19 cellular contexts compared by ENCODE assay signal in genomic region chr10:11246752-11247467, GRCh38.
A peak's percentile ranks its signal among the peaks of the same experiment; 100 is the strongest.
DNase-seq lines count a peak whose midpoint lies in the region; ATAC-seq, FAIRE-seq and TF ChIP-seq lines count a peak whose summit lies in the region.
"Had no signal": no experiment of that assay in that cellular context is flagged by ENCODE, and none has a peak within 500 bp of the region (broad histone marks: within the 10 kb centered on the region; RNA-seq: fewer than 3 reads in every experiment).

No MANE protein-coding gene starts in this region.

- no peaks in the 10 kb centered on the region for H3K27me3 ChIP-seq in foreskin keratinocyte
- H3K27me3 ChIP-seq: body of pancreas, ovary had no signal

- POLR2A ChIA-PET in GM10248 (lab: Yijun Ruan, JAX): interaction anchor here (0.7 to 1.1 kb wide), 2 partner anchors 9 to 12 kb away, joined by 3 to 4 read pairs; no protein-coding TSS in a partner anchor

- H3K4me1 ChIP-seq in foreskin keratinocyte: no peaks in the 10 kb centered on the region
- H3K4me1 ChIP-seq: body of pancreas had no signal

- FAIRE-seq in HTR-8/SVneo (lab: Jason Lieb, UNC): no peak
- FAIRE-seq: TTC549 had no signal

- ATAC-seq in GM19372 (IDR thresholded peaks at IDR 0.05; ENCODE audit: low read depth, unreplicated experiment) (peak; percentile 39), HG03064 (IDR thresholded peaks at IDR 0.05; ENCODE audit: low read depth, unreplicated experiment) (peak; percentile 18), foreskin keratinocyte (peak; percentile 69), HG03175 (IDR thresholded peaks at IDR 0.05; ENCODE audit: unreplicated experiment) (no peak)
- ATAC-seq: body of pancreas had no signal

- CTCF ChIA-PET in GM10248 (lab: Yijun Ruan, JAX): interaction anchor here (3.8 to 6.6 kb wide), 3 partner anchors 10 to 23 kb away, joined by 16 to 63 read pairs (median 25); no protein-coding TSS in a partner anchor

- no peak overlapping the region for H3K27ac ChIP-seq in foreskin keratinocyte
- H3K27ac ChIP-seq: body of pancreas, ovary, SK-N-MC had no signal

- TF ChIP-seq CTCF in GM10248 (IDR thresholded peaks at IDR 0.05; ENCODE audit: control extremely low read depth, extremely low read depth, low read depth, missing control alignments) (no peak), foreskin keratinocyte (conservative IDR thresholded peaks at IDR 0.05) (no peak)

- peak; percentile 67 for DNase-seq in GM10248 (ENCODE audit: extremely low spot score)
- DNase-seq in foreskin keratinocyte: peak in 1 of 2 donors; percentile 42
- DNase-seq in NCI-H1436 (lab: John Stamatoyannopoulos, UW): no peak
- no peak for DNase-seq in NK-92 treated with Interleukin-12 subunit alpha and Interleukin-12 subunit beta, amount 100 ng/mL, for 24 hours (lab: John Stamatoyannopoulos, UW)
- no peak for DNase-seq in HTR-8/SVneo (ENCODE audit: insufficient read length, low spot score)
- DNase-seq: activated CD4-positive, alpha-beta T cell treated with anti-CD3 and anti-CD28 coated beads, Interleukin-2, amount 10 ng/mL, durations not matched to agents 24 days and 14 days; activated naive CD4-positive, alpha-beta T cell treated with anti-CD3 and anti-CD28 coated beads, Interleukin-2, amount 10 ng/mL, durations not matched to agents 7 days and 5 days; body of pancreas; GDM1; HFFc6; NCI-H2029; NCI-H524; ovary; stimulated activated CD4-positive, alpha-beta T cell treated with anti-CD3 and anti-CD28 coated beads, Interleukin-4, amount 100 ng/mL, for 1 hour had no signal
